In genomic region chr11:96388891-96389603, GRCh38 we compare ENCODE assay signal across 8 cellular contexts. TPM values are rescaled to one million over a fixed set of nuclear protein-coding genes. Genes with fewer than 3 reads are reported as not detected.
DNase-seq lines count a peak whose midpoint lies in the region; ATAC-seq and TF ChIP-seq lines count a peak whose summit lies in the region.

No MANE protein-coding gene starts in this region.

- H3K4me1 ChIP-seq in Peyer's patch (peaks cover 0 to 19% (median 2%) of the 10 kb centered on the region in 4 donors), mesodermal cell (ENCODE audit: control insufficient read depth, insufficient read depth, low read length, poor library complexity, severe bottlenecking) (peaks cover 4% of the 10 kb centered on the region), upper lobe of right lung (peaks cover 17% of the 10 kb centered on the region)
- peaks cover 11% of the 10 kb centered on the region for H3K4me1 ChIP-seq in effector memory CD4-positive, alpha-beta T cell (ENCODE audit: control insufficient read depth, insufficient read depth, low read length, poor library complexity, severe bottlenecking)

- peak overlapping the region; percentile 84 for H3K27ac ChIP-seq in CD4-positive, alpha-beta T cell (ENCODE audit: low read depth, low read length)
- H3K27ac ChIP-seq in Peyer's patch (peak overlapping the region; percentile 87 to 95 (median 89)), mesodermal cell (ENCODE audit: low read depth, low read length, severe bottlenecking) (peak overlapping the region; percentile 95), upper lobe of right lung (peak overlapping the region; percentile 91)
- H3K27ac ChIP-seq in effector memory CD4-positive, alpha-beta T cell (ENCODE audit: insufficient read depth, low read length, poor library complexity, severe bottlenecking) = peak overlapping the region; percentile 83

- H3K27me3 ChIP-seq in CD4-positive, alpha-beta T cell (ENCODE audit: control insufficient read depth, insufficient read depth, low read length) = no peaks in the 10 kb centered on the region
- H3K27me3 ChIP-seq in Peyer's patch (no peaks in the 10 kb centered on the region), upper lobe of right lung (no peaks in the 10 kb centered on the region)
- no peaks in the 10 kb centered on the region for H3K27me3 ChIP-seq in effector memory CD4-positive, alpha-beta T cell (replicated peaks; ENCODE audit: control insufficient read depth, insufficient read depth, low read length, poor library complexity, severe bottlenecking)

- DNase-seq in CD4-positive, alpha-beta T cell = no peak
- DNase-seq in Peyer's patch (no peak), upper lobe of right lung (no peak)
- no peak for DNase-seq in effector memory CD4-positive, alpha-beta T cell
- no peak for DNase-seq in activated CD8-positive, alpha-beta memory T cell treated with anti-CD3 and anti-CD28 coated beads for 24 hours

- peaks cover 57% of the 10 kb centered on the region for H3K4me1 Mint-ChIP-seq in CD4-positive, alpha-beta T cell (ENCODE audit: low read depth)

- CTCF ChIA-PET in CD4-positive, alpha-beta T cell (lab: Charles Lee) = interaction anchor here (1.2 to 3.5 kb wide), 4 partner anchors 47 to 1322 kb away, joined by 3 to 28 read pairs (median 3); partner anchors contain the start of genes MAML2 and SRSF8

- H3K9me3 ChIP-seq in CD4-positive, alpha-beta T cell (ENCODE audit: control insufficient read depth, low read length) = no peaks in the 10 kb centered on the region
- no peaks in the 10 kb centered on the region for H3K9me3 ChIP-seq in Peyer's patch
- no peaks in the 10 kb centered on the region for H3K9me3 ChIP-seq in effector memory CD4-positive, alpha-beta T cell (ENCODE audit: control insufficient read depth, low read length)
- peaks cover 7% of the 10 kb centered on the region for H3K9me3 ChIP-seq in mesodermal cell (ENCODE audit: control insufficient read depth, low read length)
- H3K9me3 ChIP-seq in upper lobe of right lung = no peaks in the 10 kb centered on the region

- no peak for TF ChIP-seq POLR2A in Peyer's patch (IDR thresholded peaks at IDR 0.05)

- H3K36me3 Mint-ChIP-seq in CD4-positive, alpha-beta T cell (ENCODE audit: low read depth) = peaks cover 23% of the 10 kb centered on the region

- peak overlapping the region; percentile 73 to 91 (median 80) for H3K4me3 ChIP-seq in Peyer's patch
- H3K4me3 ChIP-seq in effector memory CD4-positive, alpha-beta T cell (ENCODE audit: insufficient read depth, low read depth, low read length, poor library complexity, severe bottlenecking) = peak overlapping the region; percentile 88
- peak overlapping the region; percentile 78 for H3K4me3 ChIP-seq in mesodermal cell (ENCODE audit: extremely low read depth, insufficient read depth, low read length, poor library complexity, severe bottlenecking)
- peak overlapping the region; percentile 90 for H3K4me3 ChIP-seq in upper lobe of right lung

- intact Hi-C loops in CD4-positive, alpha-beta T cell (cut with DNase I, micrococcal nuclease) = loop anchor here (5.0 kb wide), 2 partner anchors 47 to 1157 kb away; partner anchors contain the start of genes MAML2 (in 1 of the 2) and SESN3 (in 1 of the 2)
- intact Hi-C loops in upper lobe of right lung (cut with DNase I) = no loop called here

- WGBS in mesodermal cell (ENCODE audit: insufficient coverage in 2 of 2), 2 experiments = 0% methylated on average over 5 to 7 of the region's 21 CpGs

- POLR2A ChIA-PET in CD4-positive, alpha-beta T cell (lab: Charles Lee) = interaction anchor here (0.6 to 2.9 kb wide), 28 partner anchors 9 to 1416 kb away, joined by 3 to 45 read pairs (median 4); partner anchors contain the start of genes CEP57, CWC15, ENDOD1 and FAM76B

- H3K27ac Mint-ChIP-seq in CD4-positive, alpha-beta T cell = peak overlapping the region; percentile 88

- H3K36me3 ChIP-seq in Peyer's patch = no peaks in the 10 kb centered on the region
- H3K36me3 ChIP-seq in effector memory CD4-positive, alpha-beta T cell (ENCODE audit: control insufficient read depth, insufficient read depth, low read length) = no peaks in the 10 kb centered on the region
- peaks cover 22% of the 10 kb centered on the region for H3K36me3 ChIP-seq in mesodermal cell (ENCODE audit: control insufficient read depth, insufficient read depth, low read length)
- peaks cover 4% of the 10 kb centered on the region for H3K36me3 ChIP-seq in upper lobe of right lung

- H3K27me3 Mint-ChIP-seq in CD4-positive, alpha-beta T cell = no peaks in the 10 kb centered on the region

- peak; percentile 0 for ATAC-seq in CD4-positive, alpha-beta T cell (ENCODE audit: poor library complexity)
- ATAC-seq in GM19043 (IDR thresholded peaks at IDR 0.05; ENCODE audit: low read depth, unreplicated experiment) (peak; percentile 26), HG03139 (IDR thresholded peaks at IDR 0.05; ENCODE audit: unreplicated experiment) (peak; percentile 31), upper lobe of right lung (peak; percentile 14)

- no peak for TF ChIP-seq CTCF in CD4-positive, alpha-beta T cell (IDR thresholded peaks at IDR 0.05)
- TF ChIP-seq CTCF in Peyer's patch (IDR thresholded peaks at IDR 0.05) (no peak), upper lobe of right lung (IDR thresholded peaks at IDR 0.05) (no peak)

- H3K4me3 Mint-ChIP-seq in CD4-positive, alpha-beta T cell = peak overlapping the region; percentile 91

- no peaks in the 10 kb centered on the region for H3K9me3 Mint-ChIP-seq in CD4-positive, alpha-beta T cell

RNA-seq across cellular contexts. Expression of gene CCDC82, which starts 0.7 kb away (rescaled TPM):
- total RNA-seq in CD4-positive, alpha-beta T cell = 10 to 100 TPM; 23.7 to 24.4 TPM
- total RNA-seq in Peyer's patch (10 to 100 TPM; 19.3 to 63.5 (median 31.1) TPM), upper lobe of right lung (28.4 TPM)
- polyA plus RNA-seq in mesodermal cell (2013, experiment 1 of 2) = 33.1 TPM
- polyA plus RNA-seq in mesodermal cell (2013, experiment 2 of 2) = 35.5 TPM

RNA-seq across cellular contexts. Expression of gene JRKL, which starts 0.8 kb away (rescaled TPM):
- 1 to 10 TPM; 3.0 to 3.5 TPM for total RNA-seq in CD4-positive, alpha-beta T cell
- total RNA-seq in Peyer's patch (10 to 100 TPM in 1 of 4 donors, 1 to 10 TPM in 3; 6.8 to 13.2 (median 8.5) TPM), upper lobe of right lung (9.8 TPM)
- polyA plus RNA-seq in mesodermal cell (2013, experiment 1 of 2) = 7.6 TPM
- 9.4 TPM for polyA plus RNA-seq in mesodermal cell (2013, experiment 2 of 2)

RNA-seq across cellular contexts. Expression of gene MAML2, which starts 46.1 kb away (rescaled TPM):
- 10 to 100 TPM; 58.8 to 59.8 TPM for total RNA-seq in CD4-positive, alpha-beta T cell
- 10 to 100 TPM in 3 of 4 donors, 1 to 10 TPM in 1; 8.4 to 60.2 (median 22.7) TPM for total RNA-seq in Peyer's patch
- 28.1 TPM for polyA plus RNA-seq in mesodermal cell (2013, experiment 1 of 2)
- polyA plus RNA-seq in mesodermal cell (2013, experiment 2 of 2) = 22.3 TPM
- 27.5 TPM for total RNA-seq in upper lobe of right lung
